ENCODE assay signal across 8 cellular contexts in the genomic region with DNA sequence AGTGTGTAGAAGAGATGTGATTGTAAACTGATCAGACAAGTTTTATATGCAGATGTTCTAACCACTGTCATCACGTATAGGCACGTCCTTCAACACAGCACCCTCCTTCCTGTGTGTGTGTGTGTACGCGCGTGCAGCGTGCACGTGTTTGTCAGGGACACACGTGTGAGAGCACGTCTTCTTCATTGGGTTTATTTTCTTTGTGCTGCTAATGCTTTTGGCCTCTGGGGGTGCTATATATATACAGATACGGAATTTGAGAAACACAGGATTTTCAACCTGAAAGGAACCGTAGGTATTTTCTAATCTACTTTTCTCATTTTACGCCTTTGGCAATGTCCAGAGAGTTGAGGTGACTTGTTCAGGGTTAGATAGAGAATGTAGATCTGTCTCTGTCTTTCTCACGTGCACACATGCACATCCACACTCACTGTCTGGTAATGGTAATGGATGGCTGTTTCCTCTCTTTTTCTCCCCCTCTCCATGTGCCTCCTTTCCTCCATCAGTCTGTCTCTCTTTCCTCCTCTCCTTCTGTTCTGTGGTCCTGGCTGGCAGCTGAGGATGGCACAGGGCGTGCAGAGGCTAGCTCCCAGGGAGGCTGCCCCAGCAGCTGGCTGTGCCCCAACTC. TPM values are rescaled to one million over a fixed set of nuclear protein-coding genes. Genes with fewer than 3 reads are reported as not detected.
DNase-seq lines count a peak whose midpoint lies in the region; ATAC-seq and TF ChIP-seq lines count a peak whose summit lies in the region.

No MANE protein-coding gene starts in this region.

- peaks cover 4% of the 10 kb centered on the region; the same call in 2 of the 3 replicates for H3K9me3 Mint-ChIP-seq in GM23338

- no peak overlapping the region for H3K4me3 ChIP-seq in DOHH2 (ENCODE audit: low read length)
- no peak overlapping the region for H3K4me3 ChIP-seq in GM23338
- no peak overlapping the region for H3K4me3 ChIP-seq in retinal pigment epithelial cell (ENCODE audit: low read length)
- H3K4me3 ChIP-seq in SJCRH30: no peak overlapping the region

- H3K36me3 Mint-ChIP-seq in GM23338 (ENCODE audit: low read depth): no peaks in the 10 kb centered on the region

- no peaks in the 10 kb centered on the region for H3K4me1 ChIP-seq in DOHH2 (ENCODE audit: control insufficient read depth, low read length)
- H3K4me1 ChIP-seq in GM23338 (ENCODE audit: insufficient read depth): peaks cover 45% of the 10 kb centered on the region
- H3K4me1 ChIP-seq in SJCRH30: no peaks in the 10 kb centered on the region

- H3K4me2 ChIP-seq in DOHH2 (ENCODE audit: low read length) (no peak overlapping the region), GM23338 (peak overlapping the region; percentile 75)

- H3K27ac Mint-ChIP-seq in GM23338: no peak overlapping the region

- H3K36me3 ChIP-seq in DOHH2 (ENCODE audit: control insufficient read depth, low read length): no peaks in the 10 kb centered on the region
- no peaks in the 10 kb centered on the region for H3K36me3 ChIP-seq in GM23338 (ENCODE audit: insufficient read depth)
- H3K36me3 ChIP-seq in SJCRH30: no peaks in the 10 kb centered on the region

- peak overlapping the region; percentile 90 for H2AFZ ChIP-seq in GM23338

- H3K79me2 ChIP-seq in DOHH2 (ENCODE audit: control insufficient read depth, low read length) (no peaks in the 10 kb centered on the region), GM23338 (replicated peaks; ENCODE audit: insufficient read depth) (no peaks in the 10 kb centered on the region)

- TF ChIP-seq CTCF in DOHH2 (IDR thresholded peaks at IDR 0.05; ENCODE audit: low read depth, low read length, poor library complexity, severe bottlenecking): peak; percentile 55
- TF ChIP-seq CTCF in GM23338 (conservative IDR thresholded peaks at IDR 0.05; ENCODE audit: low read depth in 2 of 2): peak; percentile 36 to 57; a peak in 3 of 4 replicates
- peak; percentile 73 for TF ChIP-seq CTCF in retinal pigment epithelial cell (conservative IDR thresholded peaks at IDR 0.05; ENCODE audit: low read depth, low read length)

- H3K4me3 Mint-ChIP-seq in GM23338: no peak overlapping the region

- no peaks in the 10 kb centered on the region for H4K20me1 ChIP-seq in DOHH2 (ENCODE audit: control insufficient read depth, insufficient read depth, low read depth, low read length)
- H4K20me1 ChIP-seq in GM23338 (replicated peaks; ENCODE audit: insufficient read depth): no peaks in the 10 kb centered on the region

- no peak overlapping the region for H3K27ac ChIP-seq in DOHH2 (ENCODE audit: low read depth, low read length)
- no peak overlapping the region for H3K27ac ChIP-seq in GM23338 (ENCODE audit: low read depth)
- no peak overlapping the region for H3K27ac ChIP-seq in SJCRH30

- no peaks in the 10 kb centered on the region for H3K9me3 ChIP-seq in DOHH2 (ENCODE audit: control insufficient read depth, insufficient read depth, low read length)
- no peaks in the 10 kb centered on the region for H3K9me3 ChIP-seq in SJCRH30 (replicated peaks)

- H3K27me3 ChIP-seq in DOHH2 (ENCODE audit: control insufficient read depth, low read length): no peaks in the 10 kb centered on the region
- H3K27me3 ChIP-seq in GM23338 (ENCODE audit: insufficient read depth): 0 out of 2 replicates have a peak, but pooled peaks cover 4% of the 10 kb centered on the region
- H3K27me3 ChIP-seq in SJCRH30: no peaks in the 10 kb centered on the region

- peak; percentile 47 for DNase-seq in GM23338 (ENCODE audit: low spot score)
- peak; percentile 60 for DNase-seq in NCI-H2107 treated with DMSO at 0.1 percent for 48 hours (lab: John Stamatoyannopoulos, UW; ENCODE audit: unreplicated experiment)
- peak; percentile 13 for DNase-seq in epidermal melanocyte (ENCODE audit: insufficient read length, low spot score)
- DNase-seq in retinal pigment epithelial cell (ENCODE audit: low read depth): no peak
- no peak for DNase-seq in SJCRH30
- no peak for DNase-seq in central memory CD4-positive, alpha-beta T cell
- no peak for DNase-seq in stimulated activated CD4-positive, alpha-beta T cell treated with anti-CD3 and anti-CD28 coated beads, Interleukin-2, amount 100 ng/mL, for 48 hours

- ATAC-seq in GM23338: no peak

- H3K9me2 ChIP-seq in DOHH2 (replicated peaks; ENCODE audit: control insufficient read depth, low read length): no peaks in the 10 kb centered on the region
- H3K9me2 ChIP-seq in GM23338 (ENCODE audit: insufficient read depth): peaks cover 12% of the 10 kb centered on the region; the same call in 1 of the 2 replicates

- H3F3A ChIP-seq in DOHH2 (ENCODE audit: control insufficient read depth, insufficient read depth) (no peaks in the 10 kb centered on the region), GM23338 (replicated peaks; ENCODE audit: low read depth) (no peaks in the 10 kb centered on the region)

- peaks cover 20% of the 10 kb centered on the region for H3K27me3 Mint-ChIP-seq in GM23338 (ENCODE audit: insufficient read depth, low read depth, poor library complexity)

- H3K4me1 Mint-ChIP-seq in GM23338: peaks cover 51% of the 10 kb centered on the region

TF ChIP-seq in GM23338, 12 proteins besides CTCF, POLR2A, EP300 and RAD21 (continues in another document):
- TF ChIP-seq EZH2phosphoT487 (IDR thresholded peaks at IDR 0.05; ENCODE audit: unreplicated experiment) (no peak), POLR2AphosphoS5 (IDR thresholded peaks at IDR 0.05; ENCODE audit: low read depth) (no peak), NANOG (IDR thresholded peaks at IDR 0.05; ENCODE audit: borderline replicate concordance) (no peak), CREB1 (CRISPR knock-in tag; IDR thresholded peaks at IDR 0.05; ENCODE audit: low read depth) (no peak), EZH2 (IDR thresholded peaks at IDR 0.05; ENCODE audit: low read depth, unreplicated experiment) (no peak), STAT1 (IDR thresholded peaks at IDR 0.05; ENCODE audit: unreplicated experiment) (no peak), ZNF114 (CRISPR knock-in tag; IDR thresholded peaks at IDR 0.05) (no peak), JUNB (IDR thresholded peaks at IDR 0.05; ENCODE audit: unreplicated experiment) (no peak)
- TF ChIP-seq, protein P1, sequence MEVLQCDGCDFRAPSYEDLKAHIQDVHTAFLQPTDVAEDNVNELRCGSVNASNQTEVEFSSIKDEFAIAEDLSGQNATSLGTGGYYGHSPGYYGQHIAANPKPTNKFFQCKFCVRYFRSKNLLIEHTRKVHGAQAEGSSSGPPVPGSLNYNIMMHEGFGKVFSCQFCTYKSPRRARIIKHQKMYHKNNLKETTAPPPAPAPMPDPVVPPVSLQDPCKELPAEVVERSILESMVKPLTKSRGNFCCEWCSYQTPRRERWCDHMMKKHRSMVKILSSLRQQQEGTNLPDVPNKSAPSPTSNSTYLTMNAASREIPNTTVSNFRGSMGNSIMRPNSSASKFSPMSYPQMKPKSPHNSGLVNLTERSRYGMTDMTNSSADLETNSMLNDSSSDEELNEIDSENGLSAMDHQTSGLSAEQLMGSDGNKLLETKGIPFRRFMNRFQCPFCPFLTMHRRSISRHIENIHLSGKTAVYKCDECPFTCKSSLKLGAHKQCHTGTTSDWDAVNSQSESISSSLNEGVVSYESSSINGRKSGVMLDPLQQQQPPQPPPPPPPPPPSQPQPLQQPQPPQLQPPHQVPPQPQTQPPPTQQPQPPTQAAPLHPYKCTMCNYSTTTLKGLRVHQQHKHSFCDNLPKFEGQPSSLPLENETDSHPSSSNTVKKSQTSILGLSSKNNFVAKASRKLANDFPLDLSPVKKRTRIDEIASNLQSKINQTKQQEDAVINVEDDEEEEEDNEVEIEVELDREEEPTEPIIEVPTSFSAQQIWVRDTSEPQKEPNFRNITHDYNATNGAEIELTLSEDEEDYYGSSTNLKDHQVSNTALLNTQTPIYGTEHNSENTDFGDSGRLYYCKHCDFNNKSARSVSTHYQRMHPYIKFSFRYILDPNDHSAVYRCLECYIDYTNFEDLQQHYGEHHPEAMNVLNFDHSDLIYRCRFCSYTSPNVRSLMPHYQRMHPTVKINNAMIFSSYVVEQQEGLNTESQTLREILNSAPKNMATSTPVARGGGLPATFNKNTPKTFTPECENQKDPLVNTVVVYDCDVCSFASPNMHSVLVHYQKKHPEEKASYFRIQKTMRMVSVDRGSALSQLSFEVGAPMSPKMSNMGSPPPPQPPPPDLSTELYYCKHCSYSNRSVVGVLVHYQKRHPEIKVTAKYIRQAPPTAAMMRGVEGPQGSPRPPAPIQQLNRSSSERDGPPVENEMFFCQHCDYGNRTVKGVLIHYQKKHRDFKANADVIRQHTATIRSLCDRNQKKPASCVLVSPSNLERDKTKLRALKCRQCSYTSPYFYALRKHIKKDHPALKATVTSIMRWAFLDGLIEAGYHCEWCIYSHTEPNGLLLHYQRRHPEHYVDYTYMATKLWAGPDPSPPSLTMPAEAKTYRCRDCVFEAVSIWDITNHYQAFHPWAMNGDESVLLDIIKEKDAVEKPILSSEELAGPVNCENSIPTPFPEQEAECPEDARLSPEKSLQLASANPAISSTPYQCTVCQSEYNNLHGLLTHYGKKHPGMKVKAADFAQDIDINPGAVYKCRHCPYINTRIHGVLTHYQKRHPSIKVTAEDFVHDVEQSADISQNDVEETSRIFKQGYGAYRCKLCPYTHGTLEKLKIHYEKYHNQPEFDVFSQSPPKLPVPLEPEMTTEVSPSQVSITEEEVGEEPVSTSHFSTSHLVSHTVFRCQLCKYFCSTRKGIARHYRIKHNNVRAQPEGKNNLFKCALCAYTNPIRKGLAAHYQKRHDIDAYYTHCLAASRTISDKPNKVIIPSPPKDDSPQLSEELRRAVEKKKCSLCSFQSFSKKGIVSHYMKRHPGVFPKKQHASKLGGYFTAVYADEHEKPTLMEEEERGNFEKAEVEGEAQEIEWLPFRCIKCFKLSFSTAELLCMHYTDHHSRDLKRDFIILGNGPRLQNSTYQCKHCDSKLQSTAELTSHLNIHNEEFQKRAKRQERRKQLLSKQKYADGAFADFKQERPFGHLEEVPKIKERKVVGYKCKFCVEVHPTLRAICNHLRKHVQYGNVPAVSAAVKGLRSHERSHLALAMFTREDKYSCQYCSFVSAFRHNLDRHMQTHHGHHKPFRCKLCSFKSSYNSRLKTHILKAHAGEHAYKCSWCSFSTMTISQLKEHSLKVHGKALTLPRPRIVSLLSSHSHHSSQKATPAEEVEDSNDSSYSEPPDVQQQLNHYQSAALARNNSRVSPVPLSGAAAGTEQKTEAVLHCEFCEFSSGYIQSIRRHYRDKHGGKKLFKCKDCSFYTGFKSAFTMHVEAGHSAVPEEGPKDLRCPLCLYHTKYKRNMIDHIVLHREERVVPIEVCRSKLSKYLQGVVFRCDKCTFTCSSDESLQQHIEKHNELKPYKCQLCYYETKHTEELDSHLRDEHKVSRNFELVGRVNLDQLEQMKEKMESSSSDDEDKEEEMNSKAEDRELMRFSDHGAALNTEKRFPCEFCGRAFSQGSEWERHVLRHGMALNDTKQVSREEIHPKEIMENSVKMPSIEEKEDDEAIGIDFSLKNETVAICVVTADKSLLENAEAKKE (CRISPR knock-in tag; IDR thresholded peaks at IDR 0.05): no peak

RNA-seq across cellular contexts. Expression of a gene that starts 13.4 kb away (rescaled TPM):
- total RNA-seq in GM23338 (2014; rRNA removed; shearing (Covaris generic)): 2.6 and 3.6 TPM in 2 replicates
- polyA plus RNA-seq in GM23338 (2016; fragmentation: Nextera tagmentation; extraction: Ambion mirVana): 6.7 and 8.3 TPM in 2 replicates
- not detected in 2 replicates for total RNA-seq in SJCRH30 (2014; rRNA removed; shearing (Covaris generic))

Comparison
In these comparisons a context has a peak if more than half of its experiments do, and no peak if none do; other contexts are left out.
1. DNase-seq: peak in GM23338 (single experiment), NCI-H2107 treated with DMSO at 0.1 percent for 48 hours (single experiment) and epidermal melanocyte (single experiment); none in retinal pigment epithelial cell (single experiment), SJCRH30 (0 of 2), central memory CD4-positive, alpha-beta T cell (single experiment) and stimulated activated CD4-positive, alpha-beta T cell treated with anti-CD3 and anti-CD28 coated beads, Interleukin-2, amount 100 ng/mL, for 48 hours (0 of 2).
2. Peak in every context shown above with its lines, with median percentiles within 50 percentile points of each other: CTCF ChIP-seq.